ENCODE assay signal across 24 cellular contexts in genomic region chr3:37925157-37925556, GRCh38.
A peak's percentile ranks its signal among the peaks of the same experiment; 100 is the strongest.
DNase-seq lines count a peak whose midpoint lies in the region; ATAC-seq, FAIRE-seq and TF ChIP-seq lines count a peak whose summit lies in the region.
"Had no signal": no experiment of that assay in that cellular context is flagged by ENCODE, and none has a peak within 500 bp of the region (broad histone marks: within the 10 kb centered on the region; RNA-seq: fewer than 3 reads in every experiment).

No MANE protein-coding gene starts in this region.

- H3K9ac ChIP-seq in H1 (replicated peaks in 1 of 4; ENCODE audit: extremely low read depth in 1 of 4, low read depth in 3 of 4, low read length in 3 of 4): no peak overlapping the region

- H3K4me3 ChIP-seq in right atrium auricular region (no peak overlapping the region), H1 (ENCODE audit: extremely low read depth in 1 of 4, insufficient read depth in 2 of 4, low read depth in 3 of 4, low read length in 4 of 4) (no peak overlapping the region), urinary bladder (ENCODE audit: low read depth, low read length) (no peak overlapping the region)
- H3K4me3 ChIP-seq: GM12878, pancreas, skin epidermis, suprapubic skin had no signal

- H3K27ac ChIP-seq in right atrium auricular region (peak overlapping the region; percentile 60 to 84), H1 (ENCODE audit: low read depth, low read length) (no peak overlapping the region), urinary bladder (ENCODE audit: low read depth) (peak overlapping the region; percentile 28)
- H3K27ac ChIP-seq: C4-2B, suprapubic skin had no signal

- peaks cover 5% of the 10 kb centered on the region for H3K9me3 Mint-ChIP-seq in neural crest cell
- H3K9me3 Mint-ChIP-seq: central memory CD8-positive, alpha-beta T cell had no signal

- TF ChIP-seq CTCF in right atrium auricular region (IDR thresholded peaks at IDR 0.05) (no peak), H1 (IDR thresholded peaks at IDR 0.05; ENCODE audit: control extremely low read depth in 1 of 3, insufficient read depth in 1 of 3, low read depth in 1 of 3, low read length in 3 of 3) (no peak), neural crest cell (conservative IDR thresholded peaks at IDR 0.05) (no peak)

- H3K27me3 ChIP-seq in right atrium auricular region: no peaks in the 10 kb centered on the region
- H3K27me3 ChIP-seq in H1 (replicated peaks in 1 of 4; ENCODE audit: control insufficient read depth in 3 of 4, extremely low read depth in 1 of 4, insufficient read depth in 3 of 4, low read length in 3 of 4): no peaks in the 10 kb centered on the region
- H3K27me3 ChIP-seq: pancreas, suprapubic skin had no signal

- H3K79me2 ChIP-seq in H1 (ENCODE audit: control insufficient read depth in 1 of 2, insufficient read depth in 2 of 2, low read length in 2 of 2): no peaks in the 10 kb centered on the region

- no peak overlapping the region for H2BK20ac ChIP-seq in H1 (ENCODE audit: low read length)

- DNase-seq in right atrium auricular region (ENCODE audit: low spot score) (no peak), left ventricle myocardium superior (no peak), H1 (ENCODE audit: low read depth in 1 of 2, low spot score in 2 of 2) (peak in 1 of 2 experiments; percentile 41), neural crest cell (ENCODE audit: low read depth, low spot score) (no peak)
- DNase-seq in stimulated activated CD4-positive, alpha-beta T cell treated with anti-CD3 and anti-CD28 coated beads, Interleukin-4, amount 100 ng/mL, for 1 hour: no peak
- DNase-seq: activated CD8-positive, alpha-beta memory T cell treated with anti-CD3 and anti-CD28 coated beads, Interleukin-2, amount 10 ng/mL, durations not matched to agents 7 days and 5 days; DMS153; GF-D8; NCI-H1105 treated with DMSO at 0.1 percent for 48 hours; NCI-H2171; NCI-H82; pancreas; stimulated activated CD4-positive, alpha-beta T cell treated with anti-CD3 and anti-CD28 coated beads, Interleukin-2, amount 100 ng/mL, for 48 hours had no signal

- H3K56ac ChIP-seq in H1 (replicated peaks; ENCODE audit: insufficient read length, low read depth, low read length): no peak overlapping the region

- TF ChIP-seq RAD21 in H1 (IDR thresholded peaks at IDR 0.05 in 1 of 2, conservative IDR thresholded peaks at IDR 0.05 in 1 of 2; ENCODE audit: low read depth in 2 of 2, low read length in 2 of 2): no peak

- ATAC-seq in left ventricle myocardium superior (no peak), GM19452 (IDR thresholded peaks at IDR 0.05; ENCODE audit: unreplicated experiment) (no peak), GM18861 (IDR thresholded peaks at IDR 0.05; ENCODE audit: unreplicated experiment) (no peak)
- ATAC-seq: activated CD8-positive, alpha-beta memory T cell treated with anti-CD3 and anti-CD28 coated beads, Interleukin-2, amount 10 ng/mL, durations not matched to agents 7 days and 5 days; GM12878; Panc1; pancreas had no signal

- no peak overlapping the region for H3K18ac ChIP-seq in H1 (ENCODE audit: extremely low read depth, low read length)

- H3K23ac ChIP-seq in H1 (ENCODE audit: insufficient read length): no peak overlapping the region

- H3K36me3 Mint-ChIP-seq in neural crest cell (ENCODE audit: low read depth): peaks cover 16% of the 10 kb centered on the region
- H3K36me3 Mint-ChIP-seq: activated CD8-positive, alpha-beta memory T cell treated with anti-CD3 and anti-CD28 coated beads, Interleukin-2, amount 10 ng/mL, durations not matched to agents 7 days and 5 days had no signal

- CTCF ChIA-PET in H1 (lab: Charles Lee; ENCODE audit: partially characterized antibody): interaction anchor here (0.6 to 5.2 kb wide), 6 partner anchors 8 to 50 kb away, joined by 3 to 21 read pairs (median 6); no protein-coding TSS in a partner anchor

- H3K4me1 ChIP-seq in right atrium auricular region (peaks cover 0 to 63% of the 10 kb centered on the region in 2 donors), H1 (replicated peaks in 1 of 4; ENCODE audit: control insufficient read depth in 3 of 4, insufficient read depth in 4 of 4, low read length in 3 of 4) (0 out of 7 replicates have a peak, but pooled peaks cover 0 to 1% (median 0%) of the 10 kb centered on the region in 4 experiments), urinary bladder (ENCODE audit: insufficient read depth) (peaks cover 2% of the 10 kb centered on the region)

- FAIRE-seq in H1 (lab: Jason Lieb, UNC): no peak
- FAIRE-seq: GM12878, HTR-8/SVneo, pancreas had no signal

- H4K20me1 ChIP-seq in H1 (replicated peaks in 1 of 2; ENCODE audit: control insufficient read depth in 1 of 2, insufficient read depth in 2 of 2, low read length in 2 of 2): no peaks in the 10 kb centered on the region

- H3K4me3 Mint-ChIP-seq in neural crest cell: no peak overlapping the region
- H3K4me3 Mint-ChIP-seq: activated CD8-positive, alpha-beta memory T cell treated with anti-CD3 and anti-CD28 coated beads, Interleukin-2, amount 10 ng/mL, durations not matched to agents 7 days and 5 days; central memory CD8-positive, alpha-beta T cell had no signal

- H3K4me1 Mint-ChIP-seq in neural crest cell: peaks cover 32% of the 10 kb centered on the region
- H3K4me1 Mint-ChIP-seq: central memory CD8-positive, alpha-beta T cell had no signal

- peak overlapping the region; percentile 81 for H3K27ac Mint-ChIP-seq in neural crest cell (ENCODE audit: unreplicated experiment)
- H3K27ac Mint-ChIP-seq: activated CD8-positive, alpha-beta memory T cell treated with anti-CD3 and anti-CD28 coated beads, Interleukin-2, amount 10 ng/mL, durations not matched to agents 7 days and 5 days; activated T-helper 2 cell treated with anti-CD3 and anti-CD28 coated beads, Interferon-gamma antibody, Interleukin-2, Interleukin-4, amounts not matched to agents 10 μg/mL and 5 μg/mL and 100 μg/mL, durations not matched to agents 14 hours and 24 hours and 36 hours had no signal

- no peak overlapping the region for H2AFZ ChIP-seq in H1 (ENCODE audit: low read length)

- peaks cover 0 to 5% of the 10 kb centered on the region in 2 donors for H3K9me3 ChIP-seq in right atrium auricular region
- no peaks in the 10 kb centered on the region for H3K9me3 ChIP-seq in H1 (ENCODE audit: insufficient read depth in 2 of 2, low read depth in 1 of 2, low read length in 1 of 2)
- H3K9me3 ChIP-seq: pancreas, suprapubic skin had no signal

- no peak overlapping the region for H4K5ac ChIP-seq in H1 (ENCODE audit: insufficient read length, low read depth, low read length)

- H2BK5ac ChIP-seq in H1 (ENCODE audit: low read depth, low read length): peak overlapping the region; percentile 12; the same call in 1 of the 2 replicates

- H3K27me3 Mint-ChIP-seq in neural crest cell (ENCODE audit: low read depth): no peaks in the 10 kb centered on the region

- POLR2A ChIA-PET in H1 (lab: Charles Lee; ENCODE audit: partially characterized antibody): interaction anchor here (1.4 kb wide), 1 partner anchor 27 kb away, joined by 3 read pairs; no protein-coding TSS in a partner anchor

- no peak for TF ChIP-seq POLR2A in H1 (IDR thresholded peaks at IDR 0.05; ENCODE audit: control extremely low read depth in 1 of 2, low read depth in 2 of 2, low read length in 2 of 2)

- H4K91ac ChIP-seq in H1 (replicated peaks; ENCODE audit: insufficient read length, low read length): no peak overlapping the region

- H3K4me2 ChIP-seq in H1 (ENCODE audit: insufficient read depth in 1 of 2, low read depth in 2 of 2, low read length in 2 of 2): no peak overlapping the region

- H3K36me3 ChIP-seq in right atrium auricular region (no peaks in the 10 kb centered on the region), H1 (ENCODE audit: control insufficient read depth in 2 of 4, insufficient read depth in 4 of 4, low read length in 3 of 4) (no peaks in the 10 kb centered on the region), urinary bladder (ENCODE audit: insufficient read depth) (no peaks in the 10 kb centered on the region)
- H3K36me3 ChIP-seq: pancreas, suprapubic skin had no signal

- intact Hi-C loops in left ventricle myocardium superior (cut with micrococcal nuclease): no loop called here

- TF ChIP-seq EP300 in H1 (IDR thresholded peaks at IDR 0.05; ENCODE audit: borderline replicate concordance in 1 of 2, low read depth in 2 of 2, low read length in 2 of 2): no peak

- peaks cover 3% of the 10 kb centered on the region for H3K79me1 ChIP-seq in H1 (ENCODE audit: low read depth, low read length)

- H2AK5ac ChIP-seq in H1 (ENCODE audit: low read depth, low read length): no peak overlapping the region

- no peak overlapping the region for H3K14ac ChIP-seq in H1 (ENCODE audit: insufficient read length)

- no peak overlapping the region for H3K4ac ChIP-seq in H1 (replicated peaks; ENCODE audit: insufficient read length, low read depth, low read length)

- H2BK15ac ChIP-seq in H1 (ENCODE audit: low read length): no peak overlapping the region

- no peaks in the 10 kb centered on the region; the same call in 1 of the 2 replicates for H3K23me2 ChIP-seq in H1 (ENCODE audit: low read depth, low read length)

- 58% methylated on average over 2 of the region's 2 CpGs; no CpG with 5 or more reads in 1 of the 2 experiments for WGBS in H1 (ENCODE audit: extremely low coverage in 1 of 2, insufficient coverage in 1 of 2, insufficient read length in 1 of 2, insufficient replicate concordance in 2 of 2, low coverage in 1 of 2, low lambda C conversion rate in 2 of 2, missing lambda C conversion rate in 1 of 2), 2 experiments
- 48% methylated on average over 2 of the region's 2 CpGs for WGBS in urinary bladder

- H2BK120ac ChIP-seq in H1 (replicated peaks; ENCODE audit: low read depth, low read length): no peak overlapping the region

- no peak overlapping the region for H2BK12ac ChIP-seq in H1 (ENCODE audit: low read depth, low read length)

- no peak overlapping the region for H4K8ac ChIP-seq in H1 (ENCODE audit: extremely low read depth, insufficient read depth, low read length)

TF ChIP-seq in H1, 55 proteins besides CTCF, POLR2A, EP300 and RAD21 (continues in another document):
- TF ChIP-seq MAFK (IDR thresholded peaks at IDR 0.05; ENCODE audit: low read depth, low read length): no peak
- TF ChIP-seq SP1 (IDR thresholded peaks at IDR 0.05; ENCODE audit: low read depth, low read length): no peak
- TF ChIP-seq YY1 (IDR thresholded peaks at IDR 0.05; ENCODE audit: low read depth, low read length): no peak
- TF ChIP-seq CEBPB (IDR thresholded peaks at IDR 0.05; ENCODE audit: low read depth, low read length): no peak
- no peak for TF ChIP-seq ZNF274 (IDR thresholded peaks at IDR 0.05; ENCODE audit: borderline replicate concordance, extremely low read depth, low read length)
- no peak for TF ChIP-seq NANOG (IDR thresholded peaks at IDR 0.05; ENCODE audit: insufficient read depth, low read depth, low read length, poor library complexity, severe bottlenecking)
- TF ChIP-seq RNF2 (IDR thresholded peaks at IDR 0.05; ENCODE audit: borderline replicate concordance, low read depth, low read length, missing control alignments, poor library complexity, severe bottlenecking): no peak
- no peak for TF ChIP-seq SIN3A (conservative IDR thresholded peaks at IDR 0.05 in 1 of 2, IDR thresholded peaks at IDR 0.05 in 1 of 2; ENCODE audit: low read depth in 1 of 2, low read length in 2 of 2)
- no peak for TF ChIP-seq BACH1 (IDR thresholded peaks at IDR 0.05; ENCODE audit: low read length)
- TF ChIP-seq POLR2AphosphoS5 (IDR thresholded peaks at IDR 0.05; ENCODE audit: low read depth, low read length): no peak
- TF ChIP-seq SAP30 (IDR thresholded peaks at IDR 0.05; ENCODE audit: insufficient read depth, insufficient replicate concordance, low read length): no peak
